Comparison of ENCODE assay signal across 13 cellular contexts in genomic region chr1:60904079-60904852, GRCh38.
A peak's percentile ranks its signal among the peaks of the same experiment; 100 is the strongest.
DNase-seq lines count a peak whose midpoint lies in the region; ATAC-seq and TF ChIP-seq lines count a peak whose summit lies in the region.
"Had no signal": no experiment of that assay in that cellular context is flagged by ENCODE, and none has a peak within 500 bp of the region (broad histone marks: within the 10 kb centered on the region; RNA-seq: fewer than 3 reads in every experiment).

No MANE protein-coding gene starts in this region.

- POLR2A ChIA-PET in A673 (lab: Charles Lee; ENCODE audit: low non-redundant PET) = no interaction called here
- POLR2A ChIA-PET in CD8-positive, alpha-beta memory T cell (lab: Charles Lee) = no interaction called here
- POLR2A ChIA-PET in CD8-positive, alpha-beta T cell (lab: Charles Lee) = no interaction called here

- H3K4me1 ChIP-seq in A673 (ENCODE audit: insufficient read depth, low read length, poor library complexity, severe bottlenecking) (peaks cover 22% of the 10 kb centered on the region), mucosa of descending colon (ENCODE audit: low read depth) (no peaks in the 10 kb centered on the region)
- no peaks in the 10 kb centered on the region for H3K4me1 ChIP-seq in CD8-positive, alpha-beta memory T cell (ENCODE audit: insufficient read depth, low read length)
- no peaks in the 10 kb centered on the region for H3K4me1 ChIP-seq in CD8-positive, alpha-beta T cell (ENCODE audit: insufficient read depth, low read length)
- H3K4me1 ChIP-seq: A549, adrenal gland had no signal

- no peaks in the 10 kb centered on the region for H3K4me1 Mint-ChIP-seq in activated T-helper 17 cell treated with anti-CD3 and anti-CD28 coated beads, Interleukin-2, amount 50 U/mL, for 72 hours
- H3K4me1 Mint-ChIP-seq in CD8-positive, alpha-beta memory T cell = peaks cover 0 to 3% (median 0%) of the 10 kb centered on the region in 3 donors
- H3K4me1 Mint-ChIP-seq in CD8-positive, alpha-beta T cell (ENCODE audit: low read depth) = no peaks in the 10 kb centered on the region

- peak; percentile 15 for ATAC-seq in mucosa of descending colon
- ATAC-seq in activated T-helper 17 cell treated with anti-CD3 and anti-CD28 coated beads, Interleukin-2, amount 50 U/mL, for 72 hours (replicated peaks) = no peak
- no peak for ATAC-seq in CD8-positive, alpha-beta T cell
- ATAC-seq: A549 had no signal

- H3K4me3 Mint-ChIP-seq in activated T-helper 17 cell treated with anti-CD3 and anti-CD28 coated beads, Interleukin-2, amount 50 U/mL, for 72 hours = no peak overlapping the region
- H3K4me3 Mint-ChIP-seq in CD8-positive, alpha-beta memory T cell = no peak overlapping the region
- no peak overlapping the region for H3K4me3 Mint-ChIP-seq in CD8-positive, alpha-beta T cell

- DNase-seq in A673 (ENCODE audit: low spot score) (peak; percentile 88), NCI-H2171 treated with DMSO at 0.1 percent for 48 hours (lab: John Stamatoyannopoulos, UW) (peak; percentile 84), epithelial cell of esophagus (ENCODE audit: low read depth) (peak; percentile 4), mucosa of descending colon (no peak), amniotic stem cell (lab: John Stamatoyannopoulos, UW) (no peak)
- no peak for DNase-seq in CD8-positive, alpha-beta memory T cell
- no peak for DNase-seq in CD8-positive, alpha-beta T cell
- DNase-seq: activated CD4-positive, alpha-beta T cell treated with anti-CD3 and anti-CD28 coated beads for 4 hours; adrenal gland; KG1; OCI-M1 had no signal

- H3K27ac Mint-ChIP-seq in activated T-helper 17 cell treated with anti-CD3 and anti-CD28 coated beads, Interleukin-2, amount 50 U/mL, for 72 hours = no peak overlapping the region
- H3K27ac Mint-ChIP-seq in CD8-positive, alpha-beta memory T cell = no peak overlapping the region
- no peak overlapping the region for H3K27ac Mint-ChIP-seq in CD8-positive, alpha-beta T cell

- no peak for TF ChIP-seq CTCF in A673 (conservative IDR thresholded peaks at IDR 0.05; ENCODE audit: low read depth, low read length)
- TF ChIP-seq CTCF in epithelial cell of esophagus (IDR thresholded peaks at IDR 0.05; ENCODE audit: insufficient read depth, low read depth, low read length, missing control alignments) = no peak
- no peak for TF ChIP-seq CTCF in mucosa of descending colon (IDR thresholded peaks at IDR 0.05)
- TF ChIP-seq CTCF in CD8-positive, alpha-beta T cell (IDR thresholded peaks at IDR 0.05) = no peak

- BruUV-seq in A673 (replicated peaks; lab: Mats Ljungman, UMichigan) = no TSS peak

- peak overlapping the region; percentile 41 for H3K27ac ChIP-seq in A673 (ENCODE audit: low read depth, low read length, poor library complexity, severe bottlenecking)
- H3K27ac ChIP-seq in CD8-positive, alpha-beta memory T cell (ENCODE audit: low read depth, low read length) = no peak overlapping the region
- H3K27ac ChIP-seq in CD8-positive, alpha-beta T cell (ENCODE audit: low read depth, low read length) = no peak overlapping the region
- H3K27ac ChIP-seq: A549, adrenal gland had no signal

- no peaks in the 10 kb centered on the region for H3K36me3 ChIP-seq in A673 (ENCODE audit: insufficient read depth, low read length, poor library complexity, severe bottlenecking)
- H3K36me3 ChIP-seq in mucosa of descending colon (ENCODE audit: low read depth) = no peaks in the 10 kb centered on the region
- H3K36me3 ChIP-seq in CD8-positive, alpha-beta memory T cell (ENCODE audit: insufficient read depth, low read length) = no peaks in the 10 kb centered on the region
- H3K36me3 ChIP-seq in CD8-positive, alpha-beta T cell (ENCODE audit: insufficient read depth, low read length) = no peaks in the 10 kb centered on the region
- H3K36me3 ChIP-seq: adrenal gland had no signal

- H3K9me3 ChIP-seq in A673 (ENCODE audit: low read depth, low read length, poor library complexity, severe bottlenecking) (no peaks in the 10 kb centered on the region), mucosa of descending colon (no peaks in the 10 kb centered on the region)
- no peaks in the 10 kb centered on the region for H3K9me3 ChIP-seq in CD8-positive, alpha-beta memory T cell (ENCODE audit: low read length)
- no peaks in the 10 kb centered on the region for H3K9me3 ChIP-seq in CD8-positive, alpha-beta T cell (ENCODE audit: low read length)
- H3K9me3 ChIP-seq: A549, adrenal gland had no signal

- CTCF ChIA-PET in A673 (lab: Charles Lee) = interaction anchor here (1.1 kb wide), 1 partner anchor 684 kb away, joined by 3 read pairs; no protein-coding TSS in a partner anchor
- CTCF ChIA-PET in CD8-positive, alpha-beta memory T cell (lab: Charles Lee) = no interaction called here
- CTCF ChIA-PET in CD8-positive, alpha-beta T cell (lab: Charles Lee) = no interaction called here

- H3K4me3 ChIP-seq in A673 (ENCODE audit: low read depth, low read length, poor library complexity, severe bottlenecking) (no peak overlapping the region), epithelial cell of esophagus (ENCODE audit: low read length) (no peak overlapping the region), mucosa of descending colon (no peak overlapping the region)
- H3K4me3 ChIP-seq in CD8-positive, alpha-beta memory T cell (ENCODE audit: low read length) = no peak overlapping the region
- H3K4me3 ChIP-seq in CD8-positive, alpha-beta T cell (ENCODE audit: low read depth, low read length) = no peak overlapping the region
- H3K4me3 ChIP-seq: A549, adrenal gland had no signal

- intact Hi-C loops in A673 (cut with micrococcal nuclease; ENCODE audit: unreplicated experiment) (no loop called here), mucosa of descending colon (cut with DNase I, micrococcal nuclease) (no loop called here)
- intact Hi-C loops in CD8-positive, alpha-beta T cell (cut with DNase I, micrococcal nuclease) = no loop called here

- no peaks in the 10 kb centered on the region for H3K9me3 Mint-ChIP-seq in activated T-helper 17 cell treated with anti-CD3 and anti-CD28 coated beads, Interleukin-2, amount 50 U/mL, for 72 hours
- no peaks in the 10 kb centered on the region for H3K9me3 Mint-ChIP-seq in CD8-positive, alpha-beta memory T cell
- no peaks in the 10 kb centered on the region for H3K9me3 Mint-ChIP-seq in CD8-positive, alpha-beta T cell

- H3K27me3 Mint-ChIP-seq in activated T-helper 17 cell treated with anti-CD3 and anti-CD28 coated beads, Interleukin-2, amount 50 U/mL, for 72 hours = peaks cover under 1% of the 10 kb centered on the region
- H3K27me3 Mint-ChIP-seq in CD8-positive, alpha-beta memory T cell = peaks cover 0 to 6% of the 10 kb centered on the region in 2 donors
- H3K27me3 Mint-ChIP-seq in CD8-positive, alpha-beta T cell (ENCODE audit: low read depth) = no peaks in the 10 kb centered on the region

- H3K36me3 Mint-ChIP-seq in activated T-helper 17 cell treated with anti-CD3 and anti-CD28 coated beads, Interleukin-2, amount 50 U/mL, for 72 hours (ENCODE audit: low read depth) = no peaks in the 10 kb centered on the region
- no peaks in the 10 kb centered on the region for H3K36me3 Mint-ChIP-seq in CD8-positive, alpha-beta memory T cell
- no peaks in the 10 kb centered on the region for H3K36me3 Mint-ChIP-seq in CD8-positive, alpha-beta T cell

- H3K27me3 ChIP-seq in A673 (replicated peaks; ENCODE audit: insufficient read depth, low read depth, low read length, poor library complexity) = no peaks in the 10 kb centered on the region
- no peaks in the 10 kb centered on the region for H3K27me3 ChIP-seq in CD8-positive, alpha-beta memory T cell (ENCODE audit: insufficient read depth, low read length, poor library complexity, severe bottlenecking)
- H3K27me3 ChIP-seq in CD8-positive, alpha-beta T cell (ENCODE audit: insufficient read depth, low read length) = no peaks in the 10 kb centered on the region
- H3K27me3 ChIP-seq: adrenal gland had no signal

Comparison
In these comparisons a context has a peak if more than half of its experiments do, and no peak if none do; other contexts are left out.
1. DNase-seq: peak in A673 (single experiment), NCI-H2171 treated with DMSO at 0.1 percent for 48 hours (single experiment) and epithelial cell of esophagus (single experiment); none in mucosa of descending colon (0 of 3), amniotic stem cell (single experiment), CD8-positive, alpha-beta memory T cell (0 of 5) and CD8-positive, alpha-beta T cell (0 of 7).